In genomic region chr3:52704611-52705437, GRCh38 we compare ENCODE assay signal across 8 cellular contexts. TPM values are rescaled to one million over a fixed set of nuclear protein-coding genes. Genes with fewer than 3 reads are reported as not detected.
DNase-seq lines count a peak whose midpoint lies in the region; ATAC-seq and TF ChIP-seq lines count a peak whose summit lies in the region.

No MANE protein-coding gene starts in this region.

- H3K36me3 ChIP-seq in CD8-positive, alpha-beta T cell (ENCODE audit: insufficient read depth, low read length) = no peaks in the 10 kb centered on the region
- H3K36me3 ChIP-seq in Panc1 (ENCODE audit: control insufficient read depth, insufficient read depth, low read length) (peaks cover 16% of the 10 kb centered on the region), right lobe of liver (peaks cover 0 to 11% (median 4%) of the 10 kb centered on the region in 4 donors), thymus (ENCODE audit: control insufficient read depth, insufficient read depth) (peaks cover 4% of the 10 kb centered on the region)

- H3K27me3 Mint-ChIP-seq in CD8-positive, alpha-beta T cell (ENCODE audit: low read depth) = no peaks in the 10 kb centered on the region

- in situ Hi-C loops in Panc1 (cut with HindIII; ENCODE audit: low pct_unique_long_range_greater_than_20kb, low sequenced_read_pairs) = no loop called here

- peaks cover 39% of the 10 kb centered on the region for H3K4me1 Mint-ChIP-seq in CD8-positive, alpha-beta T cell (ENCODE audit: low read depth)

- H3K27ac ChIP-seq in CD8-positive, alpha-beta T cell (ENCODE audit: low read depth, low read length) = peak overlapping the region; percentile 73
- H3K27ac ChIP-seq in Panc1 (ENCODE audit: low read length) (peak overlapping the region; percentile 75), cingulate gyrus (ENCODE audit: low read depth, low read length) (peak overlapping the region; percentile 88), right lobe of liver (peak overlapping the region; percentile 66 to 82 (median 66)), thymus (ENCODE audit: low read depth) (no peak overlapping the region)

- no peaks in the 10 kb centered on the region for H3K9me3 ChIP-seq in CD8-positive, alpha-beta T cell (ENCODE audit: low read length)
- H3K9me3 ChIP-seq in Panc1 (ENCODE audit: control insufficient read depth, insufficient read depth, low read depth, low read length) (no peaks in the 10 kb centered on the region), right lobe of liver (no peaks in the 10 kb centered on the region), thymus (ENCODE audit: control insufficient read depth) (no peaks in the 10 kb centered on the region)

- no peak for TF ChIP-seq POLR2A in right lobe of liver (IDR thresholded peaks at IDR 0.05)

- peak in 2 of 7 experiments; percentile 13 to 24 for DNase-seq in CD8-positive, alpha-beta T cell
- DNase-seq in Panc1 (ENCODE audit: low read depth, low spot score) = no peak
- peak; percentile 30 to 91 (median 82) for DNase-seq in right lobe of liver

- ATAC-seq in CD8-positive, alpha-beta T cell = no peak
- peak; percentile 4 for ATAC-seq in GM21576 (IDR thresholded peaks at IDR 0.05; ENCODE audit: unreplicated experiment)
- peak; percentile 19 for ATAC-seq in Panc1
- peak; percentile 47 to 76 (median 69) for ATAC-seq in right lobe of liver
- ATAC-seq in HG03442 (IDR thresholded peaks at IDR 0.05; ENCODE audit: unreplicated experiment) = no peak
- ATAC-seq in GM18873 (IDR thresholded peaks at IDR 0.05; ENCODE audit: low FRiP score, unreplicated experiment) = no peak

- peak overlapping the region; percentile 94 for H3K4me3 Mint-ChIP-seq in CD8-positive, alpha-beta T cell

- peaks cover 33% of the 10 kb centered on the region for H3K4me1 ChIP-seq in CD8-positive, alpha-beta T cell (ENCODE audit: insufficient read depth, low read length)
- H3K4me1 ChIP-seq in Panc1 (ENCODE audit: control insufficient read depth, insufficient read depth, low read length) (peaks cover 17% of the 10 kb centered on the region), right lobe of liver (peaks cover 0 to 32% (median 11%) of the 10 kb centered on the region in 4 donors), thymus (ENCODE audit: control insufficient read depth, insufficient read depth, low read length) (peaks cover 22% of the 10 kb centered on the region)

- TF ChIP-seq CTCF in CD8-positive, alpha-beta T cell (IDR thresholded peaks at IDR 0.05) = no peak
- TF ChIP-seq CTCF in Panc1 (IDR thresholded peaks at IDR 0.05) = no peak
- TF ChIP-seq CTCF in right lobe of liver (IDR thresholded peaks at IDR 0.05) = no peak

- peak overlapping the region; percentile 96 for H3K27ac Mint-ChIP-seq in CD8-positive, alpha-beta T cell

- peaks cover 23% of the 10 kb centered on the region for H3K36me3 Mint-ChIP-seq in CD8-positive, alpha-beta T cell

- no peaks in the 10 kb centered on the region for H3K27me3 ChIP-seq in CD8-positive, alpha-beta T cell (ENCODE audit: insufficient read depth, low read length)
- H3K27me3 ChIP-seq in Panc1 (ENCODE audit: control insufficient read depth, insufficient read depth, low read length) (no peaks in the 10 kb centered on the region), right lobe of liver (no peaks in the 10 kb centered on the region), thymus (ENCODE audit: control insufficient read depth, insufficient read depth) (no peaks in the 10 kb centered on the region)

- BruUV-seq in Panc1 (replicated peaks; lab: Mats Ljungman, UMichigan) = no TSS peak

- intact Hi-C loops in CD8-positive, alpha-beta T cell (cut with DNase I, micrococcal nuclease) = loop anchor here (1.0 to 10.0 kb wide), 4 partner anchors 19 to 342 kb away; partner anchors contain the start of genes GNL3 (in 2 of the 2), NISCH (in 1 of the 2), SFMBT1 (in 1 of the 2) and STIMATE (in 1 of the 2)
- intact Hi-C loops in Panc1 (cut with micrococcal nuclease; ENCODE audit: unreplicated experiment) (no loop called here), right lobe of liver (cut with DNase I) (no loop called here)

- POLR2A ChIA-PET in CD8-positive, alpha-beta T cell (lab: Charles Lee) = interaction anchor here (0.6 to 4.6 kb wide), 7 partner anchors 8 to 66 kb away, joined by 3 to 16 read pairs (median 6); partner anchors contain the start of genes GNL3 and NEK4
- POLR2A ChIA-PET in Panc1 (lab: Charles Lee) = interaction anchor here (0.6 kb wide), 1 partner anchor 28 kb away, joined by 6 read pairs; no protein-coding TSS in a partner anchor

- H3K9me3 Mint-ChIP-seq in CD8-positive, alpha-beta T cell = no peaks in the 10 kb centered on the region

- peak overlapping the region; percentile 92 for H3K4me3 ChIP-seq in CD8-positive, alpha-beta T cell (ENCODE audit: low read depth, low read length)
- H3K4me3 ChIP-seq in Panc1 (ENCODE audit: low read depth in 2 of 2, low read length in 2 of 2) (peak overlapping the region; percentile 64 to 99), right lobe of liver (peak overlapping the region; percentile 89 to 95 (median 91)), thymus (ENCODE audit: low read length) (peak overlapping the region; percentile 71)

- WGBS in right lobe of liver (ENCODE audit: insufficient coverage, low coverage, low lambda C conversion rate, missing lambda C conversion rate) = 2% methylated on average over 11 of the region's 22 CpGs
- WGBS in thymus = 19% methylated on average over 22 of the region's 22 CpGs

- CTCF ChIA-PET in CD8-positive, alpha-beta T cell (lab: Charles Lee) = no interaction called here
- CTCF ChIA-PET in Panc1 (lab: Charles Lee) = no interaction called here

RNA-seq across cellular contexts. Expression of gene GLT8D1, which starts 0.8 kb away (rescaled TPM):
- 10 to 100 TPM in 1 of 2 experiments, 1 to 10 TPM in 1; 9.3 to 11.3 TPM for total RNA-seq in CD8-positive, alpha-beta T cell
- total RNA-seq in Panc1 (2021; ENCODE audit: unreplicated experiment) (51.3 TPM), right lobe of liver (10 to 100 TPM; 23.0 to 63.1 (median 46.9) TPM)
- polyA plus RNA-seq in Panc1 (2012; ENCODE audit: insufficient read length) = 59.3 TPM
- polyA plus RNA-seq in thymus = 47.5 TPM

RNA-seq across cellular contexts. Expression of gene SPCS1, which starts 1.1 kb away (rescaled TPM):
- total RNA-seq in CD8-positive, alpha-beta T cell = 10 to 100 TPM; 58.5 to 59.6 TPM
- total RNA-seq in Panc1 (2021; ENCODE audit: unreplicated experiment) = 93.2 TPM
- polyA plus RNA-seq in Panc1 (2012; ENCODE audit: insufficient read length) = 116 TPM
- total RNA-seq in right lobe of liver = 100 to 1,000 TPM in 3 of 6 experiments, 10 to 100 TPM in 3; 60.7 to 193 (median 94.1) TPM
- 167 TPM for polyA plus RNA-seq in thymus

RNA-seq across cellular contexts. Expression of gene GNL3, which starts 19.0 kb away (rescaled TPM):
- total RNA-seq in CD8-positive, alpha-beta T cell = 100 to 1,000 TPM; 110 to 113 TPM
- 88.9 TPM for total RNA-seq in Panc1 (2021; ENCODE audit: unreplicated experiment)
- polyA plus RNA-seq in Panc1 (2012; ENCODE audit: insufficient read length) = 35.0 TPM
- total RNA-seq in right lobe of liver = 10 to 100 TPM; 20.0 to 86.2 (median 41.7) TPM
- polyA plus RNA-seq in thymus = 67.4 TPM

RNA-seq across cellular contexts. Expression of gene PBRM1, which starts 19.1 kb away (rescaled TPM):
- total RNA-seq in CD8-positive, alpha-beta T cell = 10 to 100 TPM; 45.9 to 49.2 TPM
- total RNA-seq in Panc1 (2021; ENCODE audit: unreplicated experiment) (43.5 TPM), right lobe of liver (10 to 100 TPM; 17.1 to 36.4 (median 27.2) TPM)
- 18.7 TPM for polyA plus RNA-seq in Panc1 (2012; ENCODE audit: insufficient read length)
- polyA plus RNA-seq in thymus = 15.7 TPM

Comparison
In these comparisons a context has a peak if more than half of its experiments do, and no peak if none do; other contexts are left out.
1. ATAC-seq: peak in GM21576 (single experiment), Panc1 (single experiment) and right lobe of liver (4 of 4); none in CD8-positive, alpha-beta T cell (single experiment), HG03442 (single experiment) and GM18873 (single experiment).
2. intact Hi-C loops: an anchor here in CD8-positive, alpha-beta T cell (1.0 to 10.0 kb wide); none called in Panc1 and right lobe of liver.
3. Peak in every context shown above with its lines, with median percentiles within 50 percentile points of each other: H3K4me3 ChIP-seq.